In the genomic region with DNA sequence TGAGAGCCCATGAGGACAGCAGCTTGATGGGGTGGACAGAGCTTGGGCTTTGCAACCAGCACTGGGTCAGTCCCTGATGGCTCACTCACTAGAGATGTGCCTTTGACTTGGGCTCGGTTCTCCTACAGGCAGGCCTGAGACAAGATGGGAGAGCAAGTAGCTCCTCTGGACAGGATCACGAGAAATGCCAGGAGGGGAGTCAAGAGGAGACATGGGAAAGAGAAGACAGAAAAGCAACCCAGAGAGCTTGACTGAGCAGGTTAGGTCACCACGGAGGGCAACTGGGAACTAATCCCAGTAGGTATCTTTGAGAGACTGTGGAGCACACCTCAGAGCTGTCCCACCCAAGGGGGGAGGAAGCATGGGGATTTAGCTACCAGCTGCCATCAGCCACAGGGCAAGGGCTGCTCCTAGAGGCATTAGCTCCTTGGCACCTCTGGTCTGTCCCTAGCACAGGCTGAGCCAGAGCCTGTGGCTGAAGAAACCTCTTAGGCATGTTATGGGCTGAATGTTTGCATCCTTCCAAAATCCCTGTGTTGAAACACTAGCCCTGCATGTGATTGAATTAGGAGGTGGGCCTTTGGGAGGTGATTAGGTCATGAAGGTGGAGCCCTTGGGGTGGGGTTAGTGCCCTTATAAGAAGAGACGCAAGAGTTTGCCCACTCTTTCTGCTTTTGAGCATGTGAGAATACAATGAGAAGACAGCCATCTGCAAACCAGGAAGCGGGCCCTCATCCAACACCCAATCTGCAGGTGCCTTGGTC, we compare ENCODE assay signal across 1 cellular context.
TF ChIP-seq lines count a peak whose summit lies in the region.

No MANE protein-coding gene starts in this region.

TF ChIP-seq in IMR-90, 13 proteins besides CTCF, POLR2A, EP300 and RAD21:
- TF ChIP-seq, protein P1, sequence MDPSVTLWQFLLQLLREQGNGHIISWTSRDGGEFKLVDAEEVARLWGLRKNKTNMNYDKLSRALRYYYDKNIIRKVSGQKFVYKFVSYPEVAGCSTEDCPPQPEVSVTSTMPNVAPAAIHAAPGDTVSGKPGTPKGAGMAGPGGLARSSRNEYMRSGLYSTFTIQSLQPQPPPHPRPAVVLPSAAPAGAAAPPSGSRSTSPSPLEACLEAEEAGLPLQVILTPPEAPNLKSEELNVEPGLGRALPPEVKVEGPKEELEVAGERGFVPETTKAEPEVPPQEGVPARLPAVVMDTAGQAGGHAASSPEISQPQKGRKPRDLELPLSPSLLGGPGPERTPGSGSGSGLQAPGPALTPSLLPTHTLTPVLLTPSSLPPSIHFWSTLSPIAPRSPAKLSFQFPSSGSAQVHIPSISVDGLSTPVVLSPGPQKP (IDR thresholded peaks at IDR 0.05; ENCODE audit: borderline replicate concordance, low read depth, low read length), result no peak
- TF ChIP-seq CEBPB (IDR thresholded peaks at IDR 0.05; ENCODE audit: low read depth, low read length), result no peak
TF ChIP-seq in IMR-90: peak in this region for 0.
